12 cellular contexts compared by ENCODE assay signal in the genomic region with DNA sequence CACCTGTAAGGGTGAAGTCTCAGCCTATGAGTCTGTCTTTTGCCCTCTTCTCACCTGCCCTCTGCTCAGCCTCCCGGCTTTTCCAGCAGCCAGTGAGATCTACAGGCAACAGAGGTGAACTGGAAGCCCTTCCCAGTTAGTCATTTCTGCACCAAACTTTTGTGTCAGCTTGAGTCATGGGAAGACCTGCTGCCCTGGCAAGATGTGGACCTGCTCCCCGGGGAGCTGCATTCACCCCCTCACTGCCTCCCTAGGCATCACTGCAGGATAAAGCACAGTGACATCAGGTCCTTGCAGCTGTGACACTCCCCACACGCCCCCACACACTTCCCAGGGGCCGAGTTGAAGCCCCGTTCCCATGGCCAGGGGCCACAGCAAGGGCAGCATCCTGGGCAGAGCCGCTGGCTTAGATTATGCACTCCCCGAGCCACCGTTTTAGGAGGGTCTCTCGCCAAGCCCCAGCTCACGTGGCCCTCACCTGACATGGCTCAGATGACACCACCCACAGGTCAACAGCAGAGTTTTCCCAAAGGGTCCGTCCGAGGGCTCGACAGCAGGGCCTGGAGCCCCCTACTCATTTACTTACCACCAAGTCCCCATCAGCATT. TPM values are rescaled to one million over a fixed set of nuclear protein-coding genes. Genes with fewer than 3 reads are reported as not detected.
A peak's percentile ranks its signal among the peaks of the same experiment; 100 is the strongest.
DNase-seq lines count a peak whose midpoint lies in the region; ATAC-seq and TF ChIP-seq lines count a peak whose summit lies in the region.
"Had no signal": no experiment of that assay in that cellular context is flagged by ENCODE, and none has a peak within 500 bp of the region (broad histone marks: within the 10 kb centered on the region; RNA-seq: fewer than 3 reads in every experiment).

No MANE protein-coding gene starts in this region.

- H3K36me3 Mint-ChIP-seq in naive thymus-derived CD4-positive, alpha-beta T cell = no peaks in the 10 kb centered on the region
- H3K36me3 Mint-ChIP-seq: natural killer cell treated with Interleukin-12 subunit alpha and Interleukin-12 subunit beta and Interleukin-15 and Interleukin-18, amount 100 ng/mL, for 72 hours had no signal

- H3K4me1 ChIP-seq in GM23248 (ENCODE audit: insufficient read depth) = peaks cover 15% of the 10 kb centered on the region
- H3K4me1 ChIP-seq in ascending aorta = peaks cover 15 to 32% of the 10 kb centered on the region in 2 donors
- H3K4me1 ChIP-seq in left ventricle myocardium inferior = peaks cover 82% of the 10 kb centered on the region
- H3K4me1 ChIP-seq in stomach smooth muscle (ENCODE audit: control insufficient read depth, insufficient read depth, low read length) = peaks cover 34% of the 10 kb centered on the region
- peaks cover 0 to 7% of the 10 kb centered on the region in 2 donors for H3K4me1 ChIP-seq in naive thymus-derived CD4-positive, alpha-beta T cell (ENCODE audit: control insufficient read depth in 2 of 2, insufficient read depth in 2 of 2, low read length in 2 of 2)

- TF ChIP-seq CTCF in ascending aorta (IDR thresholded peaks at IDR 0.05) (no peak), left ventricle myocardium inferior (IDR thresholded peaks at IDR 0.05; ENCODE audit: borderline replicate concordance) (no peak)

- DNase-seq in GM23248 (peak; percentile 88), ascending aorta (ENCODE audit: low spot score in 2 of 2) (peak in 1 of 2 donors; percentile 84), left ventricle myocardium inferior (no peak), middle frontal gyrus (ENCODE audit: extremely low spot score, low spot score) (no peak), RPMI8226 (no peak)
- DNase-seq in stimulated activated CD4-positive, alpha-beta T cell treated with anti-CD3 and anti-CD28 coated beads, Interleukin-2, amount 100 ng/mL, for 48 hours = no peak
- no peak for DNase-seq in naive thymus-derived CD4-positive, alpha-beta T cell
- DNase-seq: NCI-H2081 treated with DMSO at 0.1 percent for 48 hours had no signal

- H3K4me3 Mint-ChIP-seq in naive thymus-derived CD4-positive, alpha-beta T cell = peak overlapping the region in 1 of 10 donors; percentile 2
- H3K4me3 Mint-ChIP-seq: activated CD4-positive, alpha-beta memory T cell treated with anti-CD3 and anti-CD28 coated beads, Interleukin-2, amount 10 ng/mL, durations not matched to agents 7 days and 5 days; natural killer cell treated with Interleukin-12 subunit alpha and Interleukin-12 subunit beta and Interleukin-15 and Interleukin-18, amount 100 ng/mL, for 72 hours had no signal

- CTCF ChIA-PET in naive thymus-derived CD4-positive, alpha-beta T cell (lab: Charles Lee) = interaction anchor here (0.9 to 9.1 kb wide), 3 partner anchors 12 to 64 kb away, joined by 3 to 74 read pairs (median 11); no protein-coding TSS in a partner anchor

- H3K4me2 ChIP-seq in GM23248 (ENCODE audit: unreplicated experiment) = peak overlapping the region; percentile 32

- H3F3A ChIP-seq in GM23248 (ENCODE audit: insufficient read depth) = peaks cover 5% of the 10 kb centered on the region; the same call in 1 of the 2 replicates

- H3K27ac ChIP-seq in GM23248 = peak overlapping the region; percentile 36
- H3K27ac ChIP-seq in ascending aorta = peak overlapping the region; percentile 86 to 91
- peak overlapping the region; percentile 92 for H3K27ac ChIP-seq in left ventricle myocardium inferior (replicated peaks)
- H3K27ac ChIP-seq in stomach smooth muscle (ENCODE audit: low read length) = peak overlapping the region; percentile 62
- H3K27ac ChIP-seq in naive thymus-derived CD4-positive, alpha-beta T cell (ENCODE audit: low read depth, low read length) = no peak overlapping the region
- H3K27ac ChIP-seq: HL-60 had no signal

- H3K9ac ChIP-seq in GM23248 (peak overlapping the region; percentile 1; the same call in 1 of the 2 replicates), stomach smooth muscle (ENCODE audit: low read length in 2 of 2) (peak overlapping the region; percentile 28 to 66)

- H3K27me3 ChIP-seq in GM23248 (replicated peaks; ENCODE audit: insufficient read depth) (peaks cover 16% of the 10 kb centered on the region), ascending aorta (no peaks in the 10 kb centered on the region), left ventricle myocardium inferior (ENCODE audit: low read depth) (no peaks in the 10 kb centered on the region), stomach smooth muscle (ENCODE audit: control insufficient read depth in 1 of 2, insufficient read depth in 2 of 2, low read length in 2 of 2) (no peaks in the 10 kb centered on the region)
- no peaks in the 10 kb centered on the region for H3K27me3 ChIP-seq in naive thymus-derived CD4-positive, alpha-beta T cell (ENCODE audit: control insufficient read depth in 2 of 2, insufficient read depth in 2 of 2, low read length in 2 of 2)

- H3K27ac Mint-ChIP-seq in naive thymus-derived CD4-positive, alpha-beta T cell = no peak overlapping the region
- H3K27ac Mint-ChIP-seq: activated CD4-positive, alpha-beta memory T cell treated with anti-CD3 and anti-CD28 coated beads, Interleukin-2, amount 10 ng/mL, durations not matched to agents 7 days and 5 days had no signal

- H3K4me1 Mint-ChIP-seq in naive thymus-derived CD4-positive, alpha-beta T cell = peaks cover 0 to 14% (median 7%) of the 10 kb centered on the region in 7 donors

- H3K36me3 ChIP-seq in GM23248 (ENCODE audit: low read depth) (no peaks in the 10 kb centered on the region), ascending aorta (no peaks in the 10 kb centered on the region), left ventricle myocardium inferior (no peaks in the 10 kb centered on the region), stomach smooth muscle (ENCODE audit: control insufficient read depth in 2 of 2, insufficient read depth in 2 of 2, low read length in 2 of 2) (no peaks in the 10 kb centered on the region)
- no peaks in the 10 kb centered on the region for H3K36me3 ChIP-seq in naive thymus-derived CD4-positive, alpha-beta T cell (ENCODE audit: control insufficient read depth in 2 of 3, insufficient read depth in 3 of 3, low read length in 3 of 3)

- no peaks in the 10 kb centered on the region for H3K9me2 ChIP-seq in GM23248 (ENCODE audit: insufficient read depth)

- H3K4me3 ChIP-seq in GM23248 (no peak overlapping the region), ascending aorta (peak overlapping the region; percentile 25 to 50), left ventricle myocardium inferior (peak overlapping the region; percentile 63), stomach smooth muscle (ENCODE audit: low read length in 2 of 2) (peak overlapping the region; percentile 57 to 73)
- no peak overlapping the region for H3K4me3 ChIP-seq in naive thymus-derived CD4-positive, alpha-beta T cell (ENCODE audit: low read length)

- ATAC-seq in naive thymus-derived CD4-positive, alpha-beta T cell = no peak

- peak overlapping the region; percentile 77 for H2AFZ ChIP-seq in GM23248

- H3K79me2 ChIP-seq in GM23248 (ENCODE audit: insufficient read depth) = no peaks in the 10 kb centered on the region

- in situ Hi-C loops in GM23248 (cut with MboI) = no loop called here

- no peaks in the 10 kb centered on the region for H4K20me1 ChIP-seq in GM23248 (ENCODE audit: insufficient read depth)

- peaks cover 0 to 20% (median 0%) of the 10 kb centered on the region in 5 donors for H3K27me3 Mint-ChIP-seq in naive thymus-derived CD4-positive, alpha-beta T cell
- H3K27me3 Mint-ChIP-seq: natural killer cell treated with Interleukin-12 subunit alpha and Interleukin-12 subunit beta and Interleukin-15 and Interleukin-18, amount 100 ng/mL, for 72 hours had no signal

- intact Hi-C loops in ascending aorta (cut with DNase I) (loop anchor here (5.0 kb wide), 1 partner anchor 216 kb away; a partner anchor contains a TSS), left ventricle myocardium inferior (cut with micrococcal nuclease) (loop anchor here (2.0 kb wide), 1 partner anchor 64 kb away; no protein-coding TSS in a partner anchor)
- intact Hi-C loops in naive thymus-derived CD4-positive, alpha-beta T cell (cut with micrococcal nuclease) = loop anchor here in 1 of 2 donors (2.0 kb wide), 1 partner anchor 64 kb away; no protein-coding TSS in a partner anchor

- WGBS in GM23248 (ENCODE audit: low coverage in 1 of 2, low lambda C conversion rate in 2 of 2, missing lambda C conversion rate in 2 of 2), 2 experiments = 36 to 43% methylated on average over 13 of the region's 13 CpGs

- POLR2A ChIA-PET in naive thymus-derived CD4-positive, alpha-beta T cell (lab: Charles Lee) = no interaction called here

- H3K9me3 Mint-ChIP-seq in naive thymus-derived CD4-positive, alpha-beta T cell = peaks cover 0 to 2% (median 0%) of the 10 kb centered on the region in 11 donors
- H3K9me3 Mint-ChIP-seq: activated CD4-positive, alpha-beta memory T cell treated with anti-CD3 and anti-CD28 coated beads, Interleukin-2, amount 10 ng/mL, durations not matched to agents 7 days and 5 days; natural killer cell treated with Interleukin-12 subunit alpha and Interleukin-12 subunit beta and Interleukin-15 and Interleukin-18, amount 100 ng/mL, for 72 hours had no signal

- H3K9me3 ChIP-seq in GM23248 (ENCODE audit: low read depth) (no peaks in the 10 kb centered on the region), ascending aorta (no peaks in the 10 kb centered on the region), left ventricle myocardium inferior (replicated peaks) (no peaks in the 10 kb centered on the region), stomach smooth muscle (ENCODE audit: control insufficient read depth in 2 of 2, low read length in 2 of 2) (no peaks in the 10 kb centered on the region)
- no peaks in the 10 kb centered on the region for H3K9me3 ChIP-seq in naive thymus-derived CD4-positive, alpha-beta T cell (ENCODE audit: control insufficient read depth in 2 of 3, low read length in 3 of 3)

RNA-seq across cellular contexts. Expression of a gene that starts 6.5 kb away (rescaled TPM):
- total RNA-seq in GM23248 (2014; rRNA removed; shearing (Covaris generic)) = 31.0 and 38.2 TPM in 2 replicates
- 24.4 and 26.7 TPM in 2 replicates for polyA plus RNA-seq in GM23248 (2016; fragmentation: Nextera tagmentation; extraction: Ambion mirVana)
- 184 TPM for total RNA-seq in ascending aorta
- 170 TPM for total RNA-seq in left ventricle myocardium inferior
- 100 to 1,000 TPM in 4 of 5 experiments, 10 to 100 TPM in 1; 85.3 to 152 (median 140) TPM for total RNA-seq in naive thymus-derived CD4-positive, alpha-beta T cell
- polyA plus RNA-seq in naive thymus-derived CD4-positive, alpha-beta T cell = 10 to 100 TPM; 13.1 to 24.4 TPM

Comparison
In these comparisons a context has a peak if more than half of its experiments do, and no peak if none do; other contexts are left out.
1. H3K4me3 ChIP-seq: peak in ascending aorta (2 of 2), left ventricle myocardium inferior (single experiment) and stomach smooth muscle (2 of 2); none in GM23248 (single experiment) and naive thymus-derived CD4-positive, alpha-beta T cell (single experiment).